Comparison of ENCODE assay signal across 24 cellular contexts in genomic region chr6:47473791-47474351, GRCh38. TPM values are rescaled to one million over a fixed set of nuclear protein-coding genes. Genes with fewer than 3 reads are reported as not detected.
DNase-seq lines count a peak whose midpoint lies in the region; ATAC-seq, FAIRE-seq and TF ChIP-seq lines count a peak whose summit lies in the region.
"Had no signal": no experiment of that assay in that cellular context is flagged by ENCODE, and none has a peak within 500 bp of the region (broad histone marks: within the 10 kb centered on the region; RNA-seq: fewer than 3 reads in every experiment).

No MANE protein-coding gene starts in this region.

- CTCF ChIA-PET in HEK293 (lab: Yijun Ruan, JAX) = interaction anchor here (0.6 kb wide), 1 partner anchor 122 kb away, joined by 3 read pairs; no protein-coding TSS in a partner anchor

- POLR2A ChIA-PET in HEK293 (lab: Yijun Ruan, JAX) = interaction anchor here (0.6 to 0.8 kb wide), 2 partner anchors 16 to 105 kb away, joined by 3 to 4 read pairs; no protein-coding TSS in a partner anchor

- no peaks in the 10 kb centered on the region for H3K27me3 Mint-ChIP-seq in T-helper 17 cell
- H3K27me3 Mint-ChIP-seq: CD4-positive, alpha-beta T cell had no signal

- no peaks in the 10 kb centered on the region for H3K27me3 ChIP-seq in bronchial epithelial cell (ENCODE audit: control insufficient read depth, insufficient read depth, low read length)
- H3K27me3 ChIP-seq in subcutaneous abdominal adipose tissue (ENCODE audit: control insufficient read depth in 5 of 5, insufficient read depth in 4 of 5, low read length in 5 of 5) = no peaks in the 10 kb centered on the region
- H3K27me3 ChIP-seq: BLaER1 had no signal

- H3K4me3 ChIP-seq in HEK293 (ENCODE audit: low read depth, low read length) = no peak overlapping the region
- no peak overlapping the region for H3K4me3 ChIP-seq in bronchial epithelial cell (ENCODE audit: low read depth, low read length)
- H3K4me3 ChIP-seq in subcutaneous abdominal adipose tissue (ENCODE audit: low read depth in 1 of 5, low read length in 5 of 5) = no peak overlapping the region
- H3K4me3 ChIP-seq: A549, BLaER1, GM12878, K562 had no signal

- H3K27ac ChIP-seq in HEK293 (ENCODE audit: extremely low read depth, low read depth, low read length) (no peak overlapping the region), subcutaneous abdominal adipose tissue (ENCODE audit: low read depth, low read length) (peak overlapping the region; percentile 27)
- H3K27ac ChIP-seq: A549, BLaER1 had no signal

- no peak overlapping the region for H3K9ac ChIP-seq in subcutaneous abdominal adipose tissue (ENCODE audit: low read length in 5 of 5)
- H3K9ac ChIP-seq: BLaER1 had no signal

- H3K36me3 ChIP-seq in HEK293 (ENCODE audit: control insufficient read depth in 2 of 2, insufficient read depth in 1 of 2, low read length in 2 of 2) = no peaks in the 10 kb centered on the region
- no peaks in the 10 kb centered on the region for H3K36me3 ChIP-seq in bronchial epithelial cell (ENCODE audit: control insufficient read depth, insufficient read depth, low read length)
- H3K36me3 ChIP-seq in subcutaneous abdominal adipose tissue (ENCODE audit: control insufficient read depth in 5 of 5, insufficient read depth in 5 of 5, low read length in 5 of 5) = no peaks in the 10 kb centered on the region
- H3K36me3 ChIP-seq: BLaER1 had no signal

- ATAC-seq in HG02798 (IDR thresholded peaks at IDR 0.05; ENCODE audit: poor library complexity, unreplicated experiment) (no peak), T-helper 17 cell (no peak)
- ATAC-seq: A549, GM12878, K562 had no signal

- H3K4me1 ChIP-seq in HEK293 (ENCODE audit: control insufficient read depth, insufficient read depth, low read length) (no peaks in the 10 kb centered on the region), subcutaneous abdominal adipose tissue (ENCODE audit: control insufficient read depth in 5 of 5, insufficient read depth in 5 of 5, low read length in 5 of 5) (peaks cover 3 to 14% (median 10%) of the 10 kb centered on the region in 5 donors)

- H3K9me3 ChIP-seq in HEK293 (ENCODE audit: control insufficient read depth, insufficient read depth, low read depth, low read length) (no peaks in the 10 kb centered on the region), subcutaneous abdominal adipose tissue (ENCODE audit: control insufficient read depth in 5 of 5, low read length in 5 of 5) (peaks cover 0 to 5% (median 0%) of the 10 kb centered on the region in 5 donors), T-helper 17 cell (ENCODE audit: control insufficient read depth, low read length, poor library complexity, severe bottlenecking) (no peaks in the 10 kb centered on the region)
- H3K9me3 ChIP-seq: A549, BLaER1 had no signal

- no peak overlapping the region for H3K27ac Mint-ChIP-seq in T-helper 17 cell
- H3K27ac Mint-ChIP-seq: CD4-positive, alpha-beta T cell had no signal

- H3K36me3 Mint-ChIP-seq in T-helper 17 cell (ENCODE audit: low read depth) = peaks cover 3% of the 10 kb centered on the region

- no peak for FAIRE-seq in bronchial epithelial cell (lab: Jason Lieb, UNC)
- FAIRE-seq: A549, GM12878, K562 had no signal

- peak; percentile 57 for DNase-seq in bronchial epithelial cell (ENCODE audit: low read depth)
- peak; percentile 73 for DNase-seq in kidney tubule cell (ENCODE audit: low spot score)
- no peak for DNase-seq in SW 1271 (lab: John Stamatoyannopoulos, UW)
- DNase-seq in T-helper 17 cell = no peak
- DNase-seq: CD4-positive, alpha-beta T cell; COR-L47; DMS 273 treated with DMSO at 0.1 percent for 48 hours; DMS79 treated with DMSO at 0.1 percent for 48 hours; H9; MM.1S; NCI-H1092; NCI-H1436; NCI-H1930; NCI-H345; NCI-H524; RPMI8226; SHP77 had no signal

- no peak overlapping the region for H3K4me3 Mint-ChIP-seq in T-helper 17 cell
- H3K4me3 Mint-ChIP-seq: CD4-positive, alpha-beta T cell; H9 had no signal

- TF ChIP-seq CTCF in HEK293 (tag by site-specific recombination; IDR thresholded peaks at IDR 0.05) (no peak), bronchial epithelial cell (IDR thresholded peaks at IDR 0.05; ENCODE audit: insufficient read depth, low read length, severe bottlenecking) (no peak)

- H3K4me1 Mint-ChIP-seq in T-helper 17 cell = peaks cover 19% of the 10 kb centered on the region

TF ChIP-seq in HEK293, 187 proteins besides CTCF, POLR2A, EP300 and RAD21:
- no peak for TF ChIP-seq IKZF3 (tag by site-specific recombination; IDR thresholded peaks at IDR 0.05)
- no peak for TF ChIP-seq ELK4 (IDR thresholded peaks at IDR 0.05; ENCODE audit: borderline replicate concordance, low read depth, low read length)
- no peak for TF ChIP-seq ZNF639 (tag by site-specific recombination; IDR thresholded peaks at IDR 0.05)
- TF ChIP-seq ZBTB10 (tag by site-specific recombination; IDR thresholded peaks at IDR 0.05) = no peak
- TF ChIP-seq PRDM10 (tag by site-specific recombination; IDR thresholded peaks at IDR 0.05) = 0 out of 2 replicates have a peak, but pooled peaks have one; percentile 26

RNA-seq across cellular contexts. Expression of gene CD2AP, which starts 3.7 kb away (rescaled TPM):
- total RNA-seq in bronchial epithelial cell = 24.0 and 30.9 TPM in 2 replicates
- total RNA-seq in T-helper 17 cell = 10 to 100 TPM; 34.4 to 45.3 TPM

Comparison
In these comparisons a context has a peak if more than half of its experiments do, and no peak if none do; other contexts are left out.
1. DNase-seq: peak in bronchial epithelial cell (single experiment) and kidney tubule cell (single experiment); none in SW 1271 (0 of 2) and T-helper 17 cell (0 of 3).